In genomic region chr10:28532223-28532508, GRCh38 we compare ENCODE assay signal across 8 cellular contexts. TPM values are rescaled to one million over a fixed set of nuclear protein-coding genes. Genes with fewer than 3 reads are reported as not detected.
A peak's percentile ranks its signal among the peaks of the same experiment; 100 is the strongest.
DNase-seq lines count a peak whose midpoint lies in the region; ATAC-seq, FAIRE-seq and TF ChIP-seq lines count a peak whose summit lies in the region.

No MANE protein-coding gene starts in this region.

- 0% methylated on average over 30 of the region's 30 CpGs; no CpG with 5 or more reads in 1 of the 2 experiments for WGBS in H1 (ENCODE audit: extremely low coverage in 1 of 2, insufficient coverage in 1 of 2, insufficient read length in 1 of 2, insufficient replicate concordance in 2 of 2, low coverage in 1 of 2, low lambda C conversion rate in 2 of 2, missing lambda C conversion rate in 1 of 2), 2 experiments

- peaks cover 5% of the 10 kb centered on the region; the same call in 1 of the 2 replicates for H3K23me2 ChIP-seq in H1 (ENCODE audit: low read depth, low read length)

- no peaks in the 10 kb centered on the region for H3K27me3 Mint-ChIP-seq in Calu3 (ENCODE audit: unreplicated experiment)
- H3K27me3 Mint-ChIP-seq in type B pancreatic cell: no peaks in the 10 kb centered on the region

- TF ChIP-seq CTCF in Calu3 (IDR thresholded peaks at IDR 0.05; ENCODE audit: unreplicated experiment) (no peak), H1 (IDR thresholded peaks at IDR 0.05; ENCODE audit: control extremely low read depth in 1 of 3, insufficient read depth in 1 of 3, low read depth in 1 of 3, low read length in 3 of 3) (no peak), type B pancreatic cell (conservative IDR thresholded peaks at IDR 0.05) (no peak)

- H3K4me1 Mint-ChIP-seq in Calu3 (ENCODE audit: low read depth, unreplicated experiment): peaks cover 28% of the 10 kb centered on the region
- peaks cover 32% of the 10 kb centered on the region for H3K4me1 Mint-ChIP-seq in type B pancreatic cell (ENCODE audit: unreplicated experiment)

- H4K5ac ChIP-seq in H1 (ENCODE audit: insufficient read length, low read depth, low read length): peak overlapping the region; percentile 78

- H3K18ac ChIP-seq in H1 (ENCODE audit: extremely low read depth, low read length): peak overlapping the region; percentile 73; the same call in 1 of the 2 replicates

- peak overlapping the region; percentile 99 for H3K27ac ChIP-seq in H1 (ENCODE audit: low read depth, low read length)

- peaks cover 9 to 47% of the 10 kb centered on the region in 2 experiments for H3K79me2 ChIP-seq in H1 (ENCODE audit: control insufficient read depth in 1 of 2, insufficient read depth in 2 of 2, low read length in 2 of 2)

- H2AFZ ChIP-seq in H1 (ENCODE audit: low read length): 0 out of 2 replicates have a peak overlapping the region, but pooled peaks have one; percentile 21

- DNase-seq in Calu3 (no peak), H1 (ENCODE audit: low read depth in 1 of 2, low spot score in 2 of 2) (no peak), myocyte (ENCODE audit: low read depth) (peak; percentile 65), type B pancreatic cell (ENCODE audit: extremely low spot score, unreplicated experiment) (no peak), NCI-H345 (lab: John Stamatoyannopoulos, UW) (no peak)

- POLR2A ChIA-PET in H1 (lab: Charles Lee; ENCODE audit: partially characterized antibody): interaction anchor here (0.6 to 7.2 kb wide), 26 partner anchors 9 to 726 kb away, joined by 3 to 87 read pairs (median 4); no protein-coding TSS in a partner anchor

- peak overlapping the region; percentile 74 to 93 (median 81) for H3K4me3 ChIP-seq in H1 (ENCODE audit: extremely low read depth in 1 of 4, insufficient read depth in 2 of 4, low read depth in 3 of 4, low read length in 4 of 4)

- H2BK15ac ChIP-seq in H1 (ENCODE audit: low read length): peak overlapping the region; percentile 6; the same call in 1 of the 2 replicates

- no TSS peak for BruUV-seq in Calu3 (replicated peaks; lab: Mats Ljungman, UMichigan)

- intact Hi-C loops in Calu3 (cut with micrococcal nuclease; ENCODE audit: unreplicated experiment): no loop called here

- no peak for FAIRE-seq in H1 (lab: Jason Lieb, UNC)

- H2AK5ac ChIP-seq in H1 (ENCODE audit: low read depth, low read length): no peak overlapping the region

- no peak overlapping the region for H2BK20ac ChIP-seq in H1 (ENCODE audit: low read length)

- CTCF ChIA-PET in Calu3 (lab: Charles Lee) (no interaction called here), H1 (lab: Charles Lee; ENCODE audit: partially characterized antibody) (interaction anchor here (0.7 kb wide), 1 partner anchor 101 kb away, joined by 3 read pairs; no protein-coding TSS in a partner anchor)

- peak overlapping the region; percentile 82 for H2BK5ac ChIP-seq in H1 (ENCODE audit: low read depth, low read length)

- H3K27me3 ChIP-seq in H1 (replicated peaks in 1 of 4; ENCODE audit: control insufficient read depth in 3 of 4, extremely low read depth in 1 of 4, insufficient read depth in 3 of 4, low read length in 3 of 4): no peaks in the 10 kb centered on the region

- no peaks in the 10 kb centered on the region; a peak in 1 of 7 replicates for H3K4me1 ChIP-seq in H1 (replicated peaks in 1 of 4; ENCODE audit: control insufficient read depth in 3 of 4, insufficient read depth in 4 of 4, low read length in 3 of 4)

- peak overlapping the region; percentile 73 for H4K91ac ChIP-seq in H1 (replicated peaks; ENCODE audit: insufficient read length, low read length)

- no peak; a peak in 1 of 3 replicates for TF ChIP-seq POLR2A in H1 (IDR thresholded peaks at IDR 0.05; ENCODE audit: control extremely low read depth in 1 of 2, low read depth in 2 of 2, low read length in 2 of 2)

- H3K23ac ChIP-seq in H1 (ENCODE audit: insufficient read length): no peak overlapping the region

- H3K14ac ChIP-seq in H1 (ENCODE audit: insufficient read length): no peak overlapping the region

- no peak for TF ChIP-seq RAD21 in H1 (IDR thresholded peaks at IDR 0.05 in 1 of 2, conservative IDR thresholded peaks at IDR 0.05 in 1 of 2; ENCODE audit: low read depth in 2 of 2, low read length in 2 of 2)

- H3K27ac Mint-ChIP-seq in Calu3 (ENCODE audit: unreplicated experiment) (peak overlapping the region; percentile 94), type B pancreatic cell (peak overlapping the region; percentile 91)

- no peak overlapping the region for H2BK120ac ChIP-seq in H1 (replicated peaks; ENCODE audit: low read depth, low read length)

- peaks cover 4 to 8% of the 10 kb centered on the region in 2 experiments for H4K20me1 ChIP-seq in H1 (replicated peaks in 1 of 2; ENCODE audit: control insufficient read depth in 1 of 2, insufficient read depth in 2 of 2, low read length in 2 of 2)

- H3K36me3 Mint-ChIP-seq in Calu3 (ENCODE audit: insufficient read depth, unreplicated experiment) (peaks cover 58% of the 10 kb centered on the region), type B pancreatic cell (peaks cover 40% of the 10 kb centered on the region)

- H2BK12ac ChIP-seq in H1 (ENCODE audit: low read depth, low read length): no peak overlapping the region

- H3K9me3 Mint-ChIP-seq in Calu3 (ENCODE audit: low read depth, unreplicated experiment) (no peaks in the 10 kb centered on the region), type B pancreatic cell (no peaks in the 10 kb centered on the region)

- H3K4me2 ChIP-seq in H1 (ENCODE audit: insufficient read depth in 1 of 2, low read depth in 2 of 2, low read length in 2 of 2): peak overlapping the region; percentile 82 to 83

- peak overlapping the region; percentile 99; the same call in 1 of the 2 replicates for H4K8ac ChIP-seq in H1 (ENCODE audit: extremely low read depth, insufficient read depth, low read length)

- peak overlapping the region; percentile 85 for H3K56ac ChIP-seq in H1 (replicated peaks; ENCODE audit: insufficient read length, low read depth, low read length)

- no peak overlapping the region for H3K4ac ChIP-seq in H1 (replicated peaks; ENCODE audit: insufficient read length, low read depth, low read length)

- TF ChIP-seq EP300 in H1 (IDR thresholded peaks at IDR 0.05; ENCODE audit: borderline replicate concordance in 1 of 2, low read depth in 2 of 2, low read length in 2 of 2): no peak

- H3K9ac ChIP-seq in H1 (replicated peaks in 1 of 4; ENCODE audit: extremely low read depth in 1 of 4, low read depth in 3 of 4, low read length in 3 of 4): peak overlapping the region; percentile 91 to 100 (median 98)

- H3K79me1 ChIP-seq in H1 (ENCODE audit: low read depth, low read length): peaks cover 2% of the 10 kb centered on the region; the same call in 1 of the 2 replicates

- H3K9me3 ChIP-seq in H1 (ENCODE audit: insufficient read depth in 2 of 2, low read depth in 1 of 2, low read length in 1 of 2): no peaks in the 10 kb centered on the region

- H3K4me3 Mint-ChIP-seq in Calu3 (ENCODE audit: low read depth, unreplicated experiment) (peak overlapping the region; percentile 87), type B pancreatic cell (peak overlapping the region; percentile 94)

- ATAC-seq in GM19328 (IDR thresholded peaks at IDR 0.05; ENCODE audit: unreplicated experiment): peak; percentile 38
- peak; percentile 58 for ATAC-seq in HG03354 (IDR thresholded peaks at IDR 0.05; ENCODE audit: poor library complexity, severe bottlenecking, unreplicated experiment)
- ATAC-seq in SK-N-SH treated with all-trans-retinoic acid at 6 μM for 48 hours: peak; percentile 58

- H3K36me3 ChIP-seq in H1 (ENCODE audit: control insufficient read depth in 2 of 4, insufficient read depth in 4 of 4, low read length in 3 of 4): peaks cover 10 to 31% (median 22%) of the 10 kb centered on the region in 4 experiments

TF ChIP-seq in SK-N-SH treated with all-trans-retinoic acid at 6 μM for 48 hours, 23 proteins besides CTCF, POLR2A, EP300 and RAD21 (continues in another document):
- TF ChIP-seq ZFP30 (CRISPR knock-in tag; IDR thresholded peaks at IDR 0.05): no peak
- no peak for TF ChIP-seq ISL1 (CRISPR knock-in tag; IDR thresholded peaks at IDR 0.05)
- no peak for TF ChIP-seq PPARA (CRISPR knock-in tag; IDR thresholded peaks at IDR 0.05; ENCODE audit: borderline replicate concordance)
- TF ChIP-seq ZC3H10 (CRISPR knock-in tag; IDR thresholded peaks at IDR 0.05): no peak
- no peak for TF ChIP-seq OSR1 (CRISPR knock-in tag; IDR thresholded peaks at IDR 0.05)
- TF ChIP-seq BACH2 (CRISPR knock-in tag; IDR thresholded peaks at IDR 0.05; ENCODE audit: borderline replicate concordance): no peak
- no peak for TF ChIP-seq ZFP3 (CRISPR knock-in tag; IDR thresholded peaks at IDR 0.05)
- TF ChIP-seq ZNF70 (CRISPR knock-in tag; IDR thresholded peaks at IDR 0.05): no peak
- no peak for TF ChIP-seq ARNTL (CRISPR knock-in tag; IDR thresholded peaks at IDR 0.05; ENCODE audit: borderline replicate concordance, low read depth)
- no peak for TF ChIP-seq ESRRG (CRISPR knock-in tag; IDR thresholded peaks at IDR 0.05)

TF ChIP-seq in H1, 55 proteins besides CTCF, POLR2A, EP300 and RAD21 (continues in another document):
- TF ChIP-seq HDAC6 (IDR thresholded peaks at IDR 0.05; ENCODE audit: low read depth, low read length) (no peak), MAX (IDR thresholded peaks at IDR 0.05) (peak; percentile 25), CHD2 (IDR thresholded peaks at IDR 0.05; ENCODE audit: low read length) (no peak), GABPA (IDR thresholded peaks at IDR 0.05; ENCODE audit: borderline replicate concordance, insufficient read depth, low read length) (no peak)

RNA-seq across cellular contexts. Expression of gene WAC, which starts 0.8 kb away (rescaled TPM):
- total RNA-seq in Calu3 (2022): 125 and 127 TPM in 2 replicates
- total RNA-seq in H1 (2021; fragmentation: NEBNext Ultra II Directional; extraction: Animal tissue kit (Norgen Biotek cat#: 25700)): 122 and 128 TPM in 2 replicates
- polyA plus RNA-seq in H1 (2011; rRNA removed): 38.4 and 72.9 TPM in 2 replicates
- polyA plus RNA-seq in H1 (2011; cell fraction: cytosol; rRNA removed): 61.6 TPM
- 49.5 TPM for polyA plus RNA-seq in H1 (2011; cell fraction: nucleus; rRNA removed)
- polyA plus RNA-seq in H1 (2012, experiment 1 of 2): 64.4 to 81.6 TPM (median 72.8 TPM) in 4 replicates
- polyA plus RNA-seq in H1 (2012, experiment 2 of 2): 4.4 TPM
- 91.5 TPM for polyA plus RNA-seq in H1 (2013, experiment 1 of 2)
- polyA plus RNA-seq in H1 (2013, experiment 2 of 2): 96.1 TPM
- polyA minus RNA-seq in H1 (2011; rRNA and poly(A)+ RNA removed): 126 and 136 TPM in 2 replicates
- polyA minus RNA-seq in H1 (2011; cell fraction: cytosol; rRNA and poly(A)+ RNA removed): 60.3 TPM
- polyA minus RNA-seq in H1 (2011; cell fraction: nucleus; rRNA and poly(A)+ RNA removed): 140 TPM
- total RNA-seq in myocyte: 69.6 and 84.1 TPM in 2 replicates
- 49.6 TPM for polyA plus RNA-seq in myocyte (2012)
- total RNA-seq in type B pancreatic cell (ENCODE audit: low replicate concordance): 110 and 115 TPM in 2 replicates
